11 cellular contexts compared by ENCODE assay signal in the genomic region with DNA sequence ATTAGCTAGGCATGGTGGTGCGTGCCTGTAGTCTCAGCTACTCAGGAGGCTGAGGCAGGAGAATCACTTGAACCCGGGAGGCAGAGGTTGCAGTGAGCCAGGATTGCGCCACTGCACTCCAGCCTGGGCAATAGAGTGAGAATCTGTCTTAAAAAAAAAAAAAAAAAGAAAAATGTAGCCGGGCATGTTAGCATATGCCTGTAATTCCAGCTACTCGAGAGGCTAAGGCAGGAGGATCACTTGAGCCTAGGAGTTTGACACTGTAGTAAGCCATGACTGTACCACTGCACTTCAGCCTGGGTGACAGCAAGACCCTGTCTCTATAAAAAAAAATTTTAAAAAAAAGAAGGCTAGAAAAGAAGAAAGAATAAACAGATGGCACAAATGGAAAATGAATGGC. TPM values are rescaled to one million over a fixed set of nuclear protein-coding genes. Genes with fewer than 3 reads are reported as not detected.
DNase-seq lines count a peak whose midpoint lies in the region; ATAC-seq, FAIRE-seq and TF ChIP-seq lines count a peak whose summit lies in the region.
"Not testable (repeated sequence)": the region's sequence is repeated elsewhere in the genome, so short reads cannot be mapped to it uniquely, and the experiment has no call there.
"Had no signal": no experiment of that assay in that cellular context is flagged by ENCODE, and none has a peak within 500 bp of the region (broad histone marks: within the 10 kb centered on the region; RNA-seq: fewer than 3 reads in every experiment).

No MANE protein-coding gene starts in this region.

- peaks cover 62% of the 10 kb centered on the region for H3K4me1 Mint-ChIP-seq in astrocyte (ENCODE audit: low read depth, unreplicated experiment)

- H3K9me3 ChIP-seq in Panc1 (ENCODE audit: control insufficient read depth, insufficient read depth, low read depth, low read length); astrocyte (ENCODE audit: insufficient read depth, low read depth, low read length); endothelial cell of umbilical vein (replicated peaks; ENCODE audit: control insufficient read depth, insufficient read depth, low read length); left ventricle myocardium inferior (replicated peaks); muscle layer of duodenum (ENCODE audit: control insufficient read depth in 1 of 2, low read length in 2 of 2); psoas muscle; suprapubic skin: not testable (repeated sequence)

- H3K9me1 ChIP-seq in endothelial cell of umbilical vein (replicated peaks; ENCODE audit: control insufficient read depth, extremely low read depth, insufficient read depth, low read length): not testable (repeated sequence)

- not testable (repeated sequence) for TF ChIP-seq EP300 in suprapubic skin (IDR thresholded peaks at IDR 0.05)

- WGBS in psoas muscle, 3 donors: 65 to 74% (median 68%) methylated on average over 5 of the region's 5 CpGs
- WGBS in suprapubic skin: 58% methylated on average over 5 of the region's 5 CpGs

- H3K36me3 ChIP-seq in ACC112 (ENCODE audit: insufficient read depth, low read length); Panc1 (ENCODE audit: control insufficient read depth, insufficient read depth, low read length); astrocyte (ENCODE audit: insufficient read depth, low read length); endothelial cell of umbilical vein (ENCODE audit: control insufficient read depth in 2 of 2, extremely low read depth in 1 of 2, insufficient read depth in 2 of 2, low read length in 2 of 2); left ventricle myocardium inferior; muscle layer of duodenum (ENCODE audit: control insufficient read depth in 1 of 2, insufficient read depth in 2 of 2, low read length in 2 of 2); psoas muscle (ENCODE audit: insufficient read depth in 1 of 2, low read depth in 1 of 2); suprapubic skin: not testable (repeated sequence)

- ATAC-seq in Panc1, psoas muscle: not testable (repeated sequence)

- not testable (repeated sequence) for H3K4me2 ChIP-seq in astrocyte (ENCODE audit: low read length)
- peak overlapping the region; percentile 56 for H3K4me2 ChIP-seq in endothelial cell of umbilical vein (ENCODE audit: insufficient read depth, low read length)

- intact Hi-C loops in Panc1 (cut with micrococcal nuclease; ENCODE audit: unreplicated experiment); endothelial cell of umbilical vein (cut with micrococcal nuclease); left ventricle myocardium inferior (cut with micrococcal nuclease); psoas muscle (cut with DNase I): not testable (repeated sequence)

- in situ Hi-C loops in Panc1 (cut with HindIII; ENCODE audit: low pct_unique_long_range_greater_than_20kb, low sequenced_read_pairs): not testable (repeated sequence)

- dilution Hi-C loops in endothelial cell of umbilical vein (cut with MboI; ENCODE audit: extremely low pct_ligation_motif_present, low sequenced_read_pairs): not testable (repeated sequence)

- H3K79me2 ChIP-seq in ACC112 (ENCODE audit: control insufficient read depth, insufficient read depth, low read length, unreplicated experiment) (peaks cover 83% of the 10 kb centered on the region), astrocyte (ENCODE audit: insufficient read depth, low read length) (peaks cover 97% of the 10 kb centered on the region), endothelial cell of umbilical vein (ENCODE audit: control insufficient read depth, insufficient read depth, low read length) (peaks cover 84% of the 10 kb centered on the region)

- POLR2A ChIA-PET in Panc1 (lab: Charles Lee): interaction anchor here (0.6 kb wide), 1 partner anchor 11 kb away, joined by 4 read pairs; no protein-coding TSS in a partner anchor
- POLR2A ChIA-PET in endothelial cell of umbilical vein (lab: Charles Lee): interaction anchor here (0.7 to 1.7 kb wide), 5 partner anchors 9 to 46 kb away, joined by 3 to 7 read pairs (median 6); partner anchors contain the start of gene RPLP0

- DNase-seq in Panc1 (ENCODE audit: low read depth, low spot score); astrocyte (ENCODE audit: low read depth); left ventricle myocardium inferior; psoas muscle; suprapubic skin (ENCODE audit: low spot score in 2 of 2): not testable (repeated sequence)
- peak; percentile 1 for DNase-seq in endothelial cell of umbilical vein (ENCODE audit: low read depth, low spot score)

- H3K4me3 ChIP-seq in ACC112 (ENCODE audit: low read depth, low read length); Panc1 (ENCODE audit: low read depth in 2 of 2, low read length in 2 of 2); astrocyte (ENCODE audit: insufficient read depth, low read depth, low read length); endothelial cell of umbilical vein (replicated peaks in 1 of 3; ENCODE audit: insufficient read depth in 1 of 3, low read depth in 1 of 3, low read length in 3 of 3); muscle layer of duodenum (ENCODE audit: low read depth in 1 of 2, low read length in 2 of 2); suprapubic skin: not testable (repeated sequence)
- H3K4me3 ChIP-seq in left ventricle myocardium inferior: peak overlapping the region; percentile 61
- H3K4me3 ChIP-seq in psoas muscle: peak overlapping the region; percentile 49

- not testable (repeated sequence) for H3K4me3 Mint-ChIP-seq in astrocyte (ENCODE audit: unreplicated experiment)

- CTCF ChIA-PET in Panc1 (lab: Charles Lee) (interaction anchor here (0.7 to 2.1 kb wide), 2 partner anchors 10 to 16 kb away, joined by 4 to 12 read pairs; no protein-coding TSS in a partner anchor), endothelial cell of umbilical vein (lab: Charles Lee) (interaction anchor here (24.5 to 33.5 kb wide), 3 partner anchors 1 to 19 kb away, joined by 906 to 1402 read pairs (median 906); partner anchors contain the start of gene PXN)

- H3K27ac ChIP-seq in ACC112 (ENCODE audit: low read depth, low read length) (peak overlapping the region; percentile 87), Panc1 (ENCODE audit: low read length) (peak overlapping the region; percentile 100), endothelial cell of umbilical vein (ENCODE audit: insufficient read depth, low read depth, low read length) (peak overlapping the region; percentile 79), left ventricle myocardium inferior (replicated peaks) (peak overlapping the region; percentile 96), muscle layer of duodenum (ENCODE audit: low read length) (peak overlapping the region; percentile 70), psoas muscle (peak overlapping the region; percentile 75), suprapubic skin (peak overlapping the region; percentile 74)
- not testable (repeated sequence) for H3K27ac ChIP-seq in astrocyte (ENCODE audit: low read depth, low read length)

- not testable (repeated sequence) for TF ChIP-seq CTCF in Panc1 (IDR thresholded peaks at IDR 0.05); astrocyte (IDR thresholded peaks at IDR 0.05; ENCODE audit: insufficient read depth, low read depth, low read length); endothelial cell of umbilical vein (IDR thresholded peaks at IDR 0.05; ENCODE audit: extremely low read depth in 1 of 2, insufficient read depth in 1 of 2, low read depth in 1 of 2, low read length in 2 of 2); left ventricle myocardium inferior (IDR thresholded peaks at IDR 0.05; ENCODE audit: borderline replicate concordance); psoas muscle (IDR thresholded peaks at IDR 0.05); suprapubic skin (IDR thresholded peaks at IDR 0.05)

- not testable (repeated sequence) for BruUV-seq in Panc1 (replicated peaks; lab: Mats Ljungman, UMichigan); endothelial cell of umbilical vein (replicated peaks; lab: Mats Ljungman, UMichigan)

- H4K20me1 ChIP-seq in astrocyte (ENCODE audit: insufficient read depth, low read length): peaks cover 75% of the 10 kb centered on the region
- not testable (repeated sequence) for H4K20me1 ChIP-seq in endothelial cell of umbilical vein (replicated peaks; ENCODE audit: control insufficient read depth, extremely low read depth, insufficient read depth, low read length)

- not testable (repeated sequence) for H3K27me3 Mint-ChIP-seq in astrocyte (ENCODE audit: low read depth, unreplicated experiment)

- H3K4me1 ChIP-seq in ACC112 (ENCODE audit: control insufficient read depth, insufficient read depth, low read length, unreplicated experiment) (peaks cover 77% of the 10 kb centered on the region), Panc1 (ENCODE audit: control insufficient read depth, insufficient read depth, low read length) (peaks cover 96% of the 10 kb centered on the region), astrocyte (ENCODE audit: insufficient read depth, low read length) (peaks cover 42% of the 10 kb centered on the region), endothelial cell of umbilical vein (ENCODE audit: control insufficient read depth, extremely low read depth, insufficient read depth, low read length) (peaks cover 76% of the 10 kb centered on the region), left ventricle myocardium inferior (peaks cover 98% of the 10 kb centered on the region), muscle layer of duodenum (ENCODE audit: control insufficient read depth in 1 of 2, insufficient read depth in 2 of 2, low read length in 2 of 2) (peaks cover 16 to 63% of the 10 kb centered on the region in 2 donors), psoas muscle (peaks cover 84% of the 10 kb centered on the region), suprapubic skin (peaks cover 83% of the 10 kb centered on the region)

- not testable (repeated sequence) for H3K27me3 ChIP-seq in ACC112 (ENCODE audit: insufficient read depth, low read length); Panc1 (ENCODE audit: control insufficient read depth, insufficient read depth, low read length); astrocyte (ENCODE audit: insufficient read depth, low read length); endothelial cell of umbilical vein (ENCODE audit: control insufficient read depth in 2 of 2, insufficient read depth in 2 of 2, low read length in 2 of 2); left ventricle myocardium inferior (ENCODE audit: low read depth); muscle layer of duodenum (ENCODE audit: low read depth, low read length); psoas muscle (ENCODE audit: insufficient read depth in 3 of 3, low read length in 2 of 3); suprapubic skin

- not testable (repeated sequence) for H3K9ac ChIP-seq in astrocyte (ENCODE audit: low read length); endothelial cell of umbilical vein (replicated peaks; ENCODE audit: extremely low read depth, insufficient read depth, low read length)

- TF ChIP-seq POLR2A in endothelial cell of umbilical vein (IDR thresholded peaks at IDR 0.05; ENCODE audit: low read depth, low read length); suprapubic skin (IDR thresholded peaks at IDR 0.05): not testable (repeated sequence)

- not testable (repeated sequence) for H2AFZ ChIP-seq in ACC112 (ENCODE audit: low read length, unreplicated experiment); astrocyte (ENCODE audit: low read depth, low read length); endothelial cell of umbilical vein (ENCODE audit: low read depth, low read length)

- FAIRE-seq in astrocyte (lab: Jason Lieb, UNC); endothelial cell of umbilical vein (lab: Jason Lieb, UNC): not testable (repeated sequence)

- peak overlapping the region; percentile 60 for H3K27ac Mint-ChIP-seq in astrocyte (ENCODE audit: unreplicated experiment)

- not testable (repeated sequence) for H3K9me3 Mint-ChIP-seq in astrocyte (ENCODE audit: unreplicated experiment)

- H3K36me3 Mint-ChIP-seq in astrocyte (ENCODE audit: low read depth, unreplicated experiment): peaks cover 12% of the 10 kb centered on the region

RNA-seq across cellular contexts. Expression of gene PXN, which starts 18.8 kb away (rescaled TPM):
- total RNA-seq in Panc1 (2021; ENCODE audit: unreplicated experiment) (484 TPM), astrocyte (126 and 151 TPM in 2 replicates), endothelial cell of umbilical vein (228 and 258 TPM in 2 replicates), left ventricle myocardium inferior (59.8 TPM), psoas muscle (100 to 1,000 TPM in 2 of 4 donors, 10 to 100 TPM in 2; 67.6 to 166 (median 106) TPM), suprapubic skin (10 to 100 TPM; 37.2 to 63.7 (median 51.6) TPM)
- polyA plus RNA-seq in Panc1 (2012; ENCODE audit: insufficient read length): 478 TPM
- polyA plus RNA-seq in endothelial cell of umbilical vein (132 and 192 TPM in 2 replicates), psoas muscle (100 to 1,000 TPM in 1 of 3 donors, 10 to 100 TPM in 2; 64.7 to 147 (median 96.2) TPM)
- 97.5 and 108 TPM in 2 replicates for polyA plus RNA-seq in endothelial cell of umbilical vein (2011; cell fraction: cytosol; rRNA removed)
- 253 and 301 TPM in 2 replicates for polyA plus RNA-seq in endothelial cell of umbilical vein (2011; cell fraction: nucleus; rRNA removed)
- 204 and 280 TPM in 2 replicates for polyA plus RNA-seq in endothelial cell of umbilical vein (2012)
- 119 and 149 TPM in 2 replicates for polyA minus RNA-seq in endothelial cell of umbilical vein
- polyA minus RNA-seq in endothelial cell of umbilical vein (2011; cell fraction: cytosol; rRNA and poly(A)+ RNA removed): 23.4 TPM
- polyA minus RNA-seq in endothelial cell of umbilical vein (2011; cell fraction: nucleus; rRNA and poly(A)+ RNA removed): 96.7 and 110 TPM in 2 replicates

RNA-seq across cellular contexts. Expression of gene RNU4-2, which starts 45.0 kb away (rescaled TPM):
- total RNA-seq in Panc1 (2021; ENCODE audit: unreplicated experiment) (2,061 TPM), astrocyte (2,157 and 2,549 TPM in 2 replicates), endothelial cell of umbilical vein (2,424 and 7,220 TPM in 2 replicates), left ventricle myocardium inferior (22,484 TPM), psoas muscle (over 10,000 TPM in 3 of 4 donors, 1,000 to 10,000 TPM in 1; 9,511 to 17,387 (median 16,401) TPM), suprapubic skin (under 1 TPM; under 0.01 TPM)
- polyA plus RNA-seq in Panc1 (2012; ENCODE audit: insufficient read length): 6.1 TPM
- polyA plus RNA-seq in endothelial cell of umbilical vein (under 0.01 TPM in 2 replicates), psoas muscle (not detected)
- polyA plus RNA-seq in endothelial cell of umbilical vein (2011; cell fraction: cytosol; rRNA removed): under 0.01 TPM in 2 replicates
- polyA plus RNA-seq in endothelial cell of umbilical vein (2011; cell fraction: nucleus; rRNA removed): under 0.01 TPM in 2 replicates
- 82.7 and 305 TPM in 2 replicates for polyA plus RNA-seq in endothelial cell of umbilical vein (2012)
- under 0.01 TPM in 2 replicates for polyA minus RNA-seq in endothelial cell of umbilical vein
- 34,060 TPM for polyA minus RNA-seq in endothelial cell of umbilical vein (2011; cell fraction: cytosol; rRNA and poly(A)+ RNA removed)
- under 0.01 TPM in 2 replicates for polyA minus RNA-seq in endothelial cell of umbilical vein (2011; cell fraction: nucleus; rRNA and poly(A)+ RNA removed)
- total RNA-seq: G401 had no signal
- polyA plus RNA-seq: K562 had no signal

RNA-seq across cellular contexts. Expression of gene RPLP0, which starts 45.8 kb away (rescaled TPM):
- 2,628 TPM for total RNA-seq in Panc1 (2021; ENCODE audit: unreplicated experiment)
- polyA plus RNA-seq in Panc1 (2012; ENCODE audit: insufficient read length): 4,062 TPM
- total RNA-seq in astrocyte: 1,543 and 1,660 TPM in 2 replicates
- 2,020 and 2,099 TPM in 2 replicates for total RNA-seq in endothelial cell of umbilical vein
- polyA plus RNA-seq in endothelial cell of umbilical vein: 7,015 and 7,522 TPM in 2 replicates
- 8,040 and 8,266 TPM in 2 replicates for polyA plus RNA-seq in endothelial cell of umbilical vein (2011; cell fraction: cytosol; rRNA removed)
- 2,768 and 3,060 TPM in 2 replicates for polyA plus RNA-seq in endothelial cell of umbilical vein (2011; cell fraction: nucleus; rRNA removed)
- polyA plus RNA-seq in endothelial cell of umbilical vein (2012): 2,884 and 3,284 TPM in 2 replicates
- 3,611 and 3,830 TPM in 2 replicates for polyA minus RNA-seq in endothelial cell of umbilical vein
- 2,139 TPM for polyA minus RNA-seq in endothelial cell of umbilical vein (2011; cell fraction: cytosol; rRNA and poly(A)+ RNA removed)
- 516 and 595 TPM in 2 replicates for polyA minus RNA-seq in endothelial cell of umbilical vein (2011; cell fraction: nucleus; rRNA and poly(A)+ RNA removed)
- 712 TPM for total RNA-seq in left ventricle myocardium inferior
- total RNA-seq in psoas muscle: 1,000 to 10,000 TPM in 3 of 4 donors, 100 to 1,000 TPM in 1; 662 to 1,479 (median 1,333) TPM
- polyA plus RNA-seq in psoas muscle: 1,000 to 10,000 TPM; 2,571 to 2,845 (median 2,673) TPM
- total RNA-seq in suprapubic skin: 1,000 to 10,000 TPM; 1,993 to 4,861 (median 3,987) TPM

RNA-seq across cellular contexts. Expression of gene RNU4-1, which starts 46.3 kb away (rescaled TPM):
- 1,565 TPM for total RNA-seq in Panc1 (2021; ENCODE audit: unreplicated experiment)
- polyA plus RNA-seq in Panc1 (2012; ENCODE audit: insufficient read length): 4.7 TPM
- 2,477 and 2,591 TPM in 2 replicates for total RNA-seq in astrocyte
- 2,141 and 7,155 TPM in 2 replicates for total RNA-seq in endothelial cell of umbilical vein
- under 0.01 TPM in 2 replicates for polyA plus RNA-seq in endothelial cell of umbilical vein
- under 0.01 TPM in 1 of 2 replicates, not detected in the other for polyA plus RNA-seq in endothelial cell of umbilical vein (2011; cell fraction: cytosol; rRNA removed)
- polyA plus RNA-seq in endothelial cell of umbilical vein (2011; cell fraction: nucleus; rRNA removed): under 0.01 TPM in 2 replicates
- 82.7 and 366 TPM in 2 replicates for polyA plus RNA-seq in endothelial cell of umbilical vein (2012)
- polyA minus RNA-seq in endothelial cell of umbilical vein: under 0.01 TPM in 2 replicates
- 35,848 TPM for polyA minus RNA-seq in endothelial cell of umbilical vein (2011; cell fraction: cytosol; rRNA and poly(A)+ RNA removed)
- under 0.01 TPM in 2 replicates for polyA minus RNA-seq in endothelial cell of umbilical vein (2011; cell fraction: nucleus; rRNA and poly(A)+ RNA removed)
- 2,088 TPM for total RNA-seq in left ventricle myocardium inferior
- total RNA-seq in psoas muscle: 1,000 to 10,000 TPM; 1,144 to 3,144 (median 2,601) TPM
- not detected for polyA plus RNA-seq in psoas muscle
- total RNA-seq in suprapubic skin: not detected
- total RNA-seq: G401 had no signal
- polyA plus RNA-seq: CD4-positive, CD25-positive, alpha-beta regulatory T cell had no signal

RNA-seq across cellular contexts. Expression of gene GCN1, which starts 52.2 kb away (rescaled TPM):
- 175 TPM for total RNA-seq in Panc1 (2021; ENCODE audit: unreplicated experiment)
- polyA plus RNA-seq in Panc1 (2012; ENCODE audit: insufficient read length): 125 TPM
- total RNA-seq in astrocyte: 95.5 and 123 TPM in 2 replicates
- 79.1 and 101 TPM in 2 replicates for total RNA-seq in endothelial cell of umbilical vein
- 30.1 and 38.3 TPM in 2 replicates for polyA plus RNA-seq in endothelial cell of umbilical vein
- 27.7 and 31.9 TPM in 2 replicates for polyA plus RNA-seq in endothelial cell of umbilical vein (2011; cell fraction: cytosol; rRNA removed)
- polyA plus RNA-seq in endothelial cell of umbilical vein (2011; cell fraction: nucleus; rRNA removed): 308 and 543 TPM in 2 replicates
- 52.5 and 53.9 TPM in 2 replicates for polyA plus RNA-seq in endothelial cell of umbilical vein (2012)
- 134 and 148 TPM in 2 replicates for polyA minus RNA-seq in endothelial cell of umbilical vein
- polyA minus RNA-seq in endothelial cell of umbilical vein (2011; cell fraction: cytosol; rRNA and poly(A)+ RNA removed): 86.0 TPM
- polyA minus RNA-seq in endothelial cell of umbilical vein (2011; cell fraction: nucleus; rRNA and poly(A)+ RNA removed): 132 and 142 TPM in 2 replicates
- total RNA-seq in left ventricle myocardium inferior: 36.0 TPM
- total RNA-seq in psoas muscle: 10 to 100 TPM; 63.1 to 80.9 (median 68.6) TPM
- 10 to 100 TPM; 19.6 to 55.7 (median 43.2) TPM for polyA plus RNA-seq in psoas muscle
- 100 to 1,000 TPM in 2 of 4 donors, 10 to 100 TPM in 2; 62.0 to 310 (median 101) TPM for total RNA-seq in suprapubic skin

Comparison
In these comparisons a context has a peak if more than half of its experiments do, and no peak if none do; other contexts are left out.
1. RNA of gene RNU4-2, which starts 45.0 kb away (total RNA-seq): 22,484 TPM in left ventricle myocardium inferior (single experiment), 9,511 to 17,387 TPM in psoas muscle, 2,424 to 7,220 TPM in endothelial cell of umbilical vein, 2,157 to 2,549 TPM in astrocyte and 2,061 TPM in Panc1 (single experiment); under 0.01 TPM in suprapubic skin; every median in the first group is over 1,000 times any median in the second.